Comparison of ENCODE assay signal across 21 cellular contexts in genomic region chr15:70261083-70261482, GRCh38.
"Had no signal": no experiment of that assay in that cellular context is flagged by ENCODE, and none has a peak within 500 bp of the region (broad histone marks: within the 10 kb centered on the region; RNA-seq: fewer than 3 reads in every experiment).

No MANE protein-coding gene starts in this region.

- H3K9me3 ChIP-seq: colonic mucosa, pancreas, tibial artery, upper lobe of left lung, vagina had no signal

- H3K27ac ChIP-seq: colonic mucosa, hepatocyte, neural progenitor cell, pancreas, tibial artery, upper lobe of left lung, vagina had no signal

- H3K36me3 Mint-ChIP-seq: neural progenitor cell had no signal

- H3K4me3 ChIP-seq: colonic mucosa, hepatocyte, neural progenitor cell, pancreas, tibial artery, upper lobe of left lung, vagina had no signal

- H3K27me3 ChIP-seq: colonic mucosa, hepatocyte, neural progenitor cell, pancreas, tibial artery, upper lobe of left lung, vagina had no signal

- DNase-seq: colonic mucosa; effector CD4-positive, alpha-beta T cell; endodermal cell; foreskin melanocyte; head of caudate nucleus; left colon; left ventricle myocardium superior; mesendoderm; naive thymus-derived CD4-positive, alpha-beta T cell; nucleus accumbens; right cardiac atrium; small intestine; stimulated activated CD4-positive, alpha-beta T cell treated with anti-CD3 and anti-CD28 coated beads, Interleukin-2, amount 100 ng/mL, for 48 hours; stimulated activated naive CD8-positive, alpha-beta T cell treated with anti-CD3 and anti-CD28 coated beads, Interleukin-15, Interleukin-2, amounts not matched to agents 100 U/mL and 50 U/mL, for 24 hours; tibial artery; upper lobe of left lung had no signal

- H3K4me1 ChIP-seq: colonic mucosa had no signal

- H3K4me3 Mint-ChIP-seq: endodermal cell, neural progenitor cell had no signal

- H3K9me3 Mint-ChIP-seq: endodermal cell; naive thymus-derived CD4-positive, alpha-beta T cell had no signal

- H3K36me3 ChIP-seq: colonic mucosa, neural progenitor cell, pancreas, tibial artery, upper lobe of left lung, vagina had no signal

- ATAC-seq: left colon; left ventricle myocardium superior; naive thymus-derived CD4-positive, alpha-beta T cell; pancreas; right cardiac atrium; stimulated activated naive CD8-positive, alpha-beta T cell treated with anti-CD3 and anti-CD28 coated beads, Interleukin-15, Interleukin-2, amounts not matched to agents 100 U/mL and 50 U/mL, for 24 hours had no signal

- H3K27ac Mint-ChIP-seq: endodermal cell, progenitor cell of endocrine pancreas had no signal
